ENCODE assay signal across 10 cellular contexts in the genomic region with DNA sequence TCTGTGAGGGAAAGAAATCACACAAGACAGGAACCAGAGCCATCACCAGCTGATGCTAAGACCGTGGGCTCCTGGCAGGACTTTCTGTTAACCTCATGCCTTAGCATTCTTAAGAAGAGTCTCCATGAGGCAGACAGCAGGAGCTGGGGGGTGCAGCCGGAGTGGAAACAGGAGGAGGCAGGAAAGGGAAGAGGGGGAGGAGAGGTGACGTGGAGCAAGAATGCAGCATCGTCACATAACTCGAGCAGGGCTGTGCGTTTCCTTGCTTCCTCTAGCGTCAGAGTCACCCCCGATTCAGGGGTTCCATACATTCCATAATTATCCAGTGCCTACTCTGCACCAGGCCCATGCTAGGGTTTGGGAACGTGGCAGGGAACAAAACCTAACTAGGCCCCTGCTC. TPM values are rescaled to one million over a fixed set of nuclear protein-coding genes. Genes with fewer than 3 reads are reported as not detected.
DNase-seq lines count a peak whose midpoint lies in the region; ATAC-seq and TF ChIP-seq lines count a peak whose summit lies in the region.
"Had no signal": no experiment of that assay in that cellular context is flagged by ENCODE, and none has a peak within 500 bp of the region (broad histone marks: within the 10 kb centered on the region; RNA-seq: fewer than 3 reads in every experiment).

No MANE protein-coding gene starts in this region.

- no peaks in the 10 kb centered on the region for H3K9me3 ChIP-seq in vagina

- H3K27me3 ChIP-seq in vagina = no peaks in the 10 kb centered on the region

- H3K4me1 ChIP-seq in vagina = peaks cover 22% of the 10 kb centered on the region

- H3K9me3 Mint-ChIP-seq in activated CD8-positive, alpha-beta T cell treated with anti-CD3 and anti-CD28 coated beads, Interleukin-2, amount 10 ng/mL, durations not matched to agents 7 days and 5 days (ENCODE audit: insufficient read depth) = no peaks in the 10 kb centered on the region
- H3K9me3 Mint-ChIP-seq in activated CD8-positive, alpha-beta T cell treated with anti-CD3 and anti-CD28 coated beads for 36 hours = no peaks in the 10 kb centered on the region
- peaks cover 5% of the 10 kb centered on the region for H3K9me3 Mint-ChIP-seq in osteocyte (ENCODE audit: unreplicated experiment)

- peak overlapping the region; percentile 26 for H3K27ac Mint-ChIP-seq in activated CD8-positive, alpha-beta T cell treated with anti-CD3 and anti-CD28 coated beads, Interleukin-2, amount 10 ng/mL, durations not matched to agents 7 days and 5 days
- H3K27ac Mint-ChIP-seq in activated CD8-positive, alpha-beta T cell treated with anti-CD3 and anti-CD28 coated beads for 36 hours = no peak overlapping the region
- peak overlapping the region; percentile 90 for H3K27ac Mint-ChIP-seq in osteocyte (ENCODE audit: unreplicated experiment)

- TF ChIP-seq CTCF in activated CD8-positive, alpha-beta T cell treated with anti-CD3 and anti-CD28 coated beads for 36 hours (IDR thresholded peaks at IDR 0.05) = no peak
- TF ChIP-seq CTCF in osteocyte (IDR thresholded peaks at IDR 0.05) (no peak), vagina (IDR thresholded peaks at IDR 0.05) (no peak)

- H3K36me3 Mint-ChIP-seq in activated CD8-positive, alpha-beta T cell treated with anti-CD3 and anti-CD28 coated beads, Interleukin-2, amount 10 ng/mL, durations not matched to agents 7 days and 5 days (ENCODE audit: low read depth) = peaks cover 8% of the 10 kb centered on the region
- peaks cover 18% of the 10 kb centered on the region for H3K36me3 Mint-ChIP-seq in activated CD8-positive, alpha-beta T cell treated with anti-CD3 and anti-CD28 coated beads for 36 hours (ENCODE audit: low read depth)
- peaks cover 40% of the 10 kb centered on the region for H3K36me3 Mint-ChIP-seq in osteocyte (ENCODE audit: unreplicated experiment)

- H3K4me3 ChIP-seq in vagina = peak overlapping the region; percentile 1 to 3

- no peak for ATAC-seq in activated CD8-positive, alpha-beta T cell treated with anti-CD3 and anti-CD28 coated beads, Interleukin-2, amount 10 ng/mL, durations not matched to agents 7 days and 5 days
- ATAC-seq in activated CD8-positive, alpha-beta T cell treated with anti-CD3 and anti-CD28 coated beads for 36 hours = no peak
- peak; percentile 9 to 42 for ATAC-seq in left cardiac atrium

- POLR2A ChIA-PET in activated CD8-positive, alpha-beta T cell treated with anti-CD3 and anti-CD28 coated beads, Interleukin-2, amount 10 ng/mL, durations not matched to agents 7 days and 5 days (lab: Charles Lee) = no interaction called here
- POLR2A ChIA-PET in activated CD8-positive, alpha-beta T cell treated with anti-CD3 and anti-CD28 coated beads for 36 hours (lab: Charles Lee) = no interaction called here

- no peak for TF ChIP-seq POLR2A in vagina (IDR thresholded peaks at IDR 0.05)

- intact Hi-C loops in activated CD8-positive, alpha-beta T cell treated with anti-CD3 and anti-CD28 coated beads for 36 hours (cut with micrococcal nuclease) = no loop called here
- intact Hi-C loops in left cardiac atrium (cut with DNase I) (no loop called here), vagina (cut with DNase I) (no loop called here)

- peak overlapping the region; percentile 73 for H3K27ac ChIP-seq in vagina
- H3K27ac ChIP-seq: 22Rv1 had no signal

- DNase-seq in activated CD8-positive, alpha-beta T cell treated with anti-CD3 and anti-CD28 coated beads, Interleukin-2, amount 10 ng/mL, durations not matched to agents 7 days and 5 days = no peak
- no peak for DNase-seq in activated CD8-positive, alpha-beta T cell treated with anti-CD3 and anti-CD28 coated beads for 36 hours
- DNase-seq in left cardiac atrium = peak; percentile 82
- no peak for DNase-seq in osteocyte (ENCODE audit: extremely low spot score, unreplicated experiment)
- DNase-seq in vagina (ENCODE audit: extremely low spot score in 2 of 2) = no peak
- DNase-seq in AG08396 (ENCODE audit: low spot score) = no peak
- no peak for DNase-seq in activated T-cell treated with anti-CD3 and anti-CD28 coated beads, Interleukin-2, amount 50 U/mL, for 1 hour
- DNase-seq in activated gamma-delta T cell (lab: John Stamatoyannopoulos, UW) = no peak
- DNase-seq: activated CD8-positive, alpha-beta memory T cell treated with anti-CD3 and anti-CD28 coated beads, Interleukin-2, amount 50 U/mL, for 4 hours had no signal

- CTCF ChIA-PET in activated CD8-positive, alpha-beta T cell treated with anti-CD3 and anti-CD28 coated beads, Interleukin-2, amount 10 ng/mL, durations not matched to agents 7 days and 5 days (lab: Charles Lee) = interaction anchor here (2.2 kb wide), 1 partner anchor 173 kb away, joined by 6 read pairs; no protein-coding TSS in a partner anchor
- CTCF ChIA-PET in activated CD8-positive, alpha-beta T cell treated with anti-CD3 and anti-CD28 coated beads for 36 hours (lab: Charles Lee) = interaction anchor here (1.3 kb wide), 1 partner anchor 130 kb away, joined by 3 read pairs; no protein-coding TSS in a partner anchor

- H3K4me3 Mint-ChIP-seq in activated CD8-positive, alpha-beta T cell treated with anti-CD3 and anti-CD28 coated beads, Interleukin-2, amount 10 ng/mL, durations not matched to agents 7 days and 5 days = no peak overlapping the region
- H3K4me3 Mint-ChIP-seq in activated CD8-positive, alpha-beta T cell treated with anti-CD3 and anti-CD28 coated beads for 36 hours = no peak overlapping the region
- no peak overlapping the region for H3K4me3 Mint-ChIP-seq in osteocyte (ENCODE audit: unreplicated experiment)

- H3K4me1 Mint-ChIP-seq in activated CD8-positive, alpha-beta T cell treated with anti-CD3 and anti-CD28 coated beads, Interleukin-2, amount 10 ng/mL, durations not matched to agents 7 days and 5 days (ENCODE audit: low read depth) = no peaks in the 10 kb centered on the region
- peaks cover 3% of the 10 kb centered on the region for H3K4me1 Mint-ChIP-seq in activated CD8-positive, alpha-beta T cell treated with anti-CD3 and anti-CD28 coated beads for 36 hours (ENCODE audit: low read depth)
- H3K4me1 Mint-ChIP-seq in osteocyte (ENCODE audit: unreplicated experiment) = peaks cover 39% of the 10 kb centered on the region

- peaks cover 0 to 10% of the 10 kb centered on the region in 2 donors for H3K36me3 ChIP-seq in vagina

- H3K27me3 Mint-ChIP-seq in activated CD8-positive, alpha-beta T cell treated with anti-CD3 and anti-CD28 coated beads, Interleukin-2, amount 10 ng/mL, durations not matched to agents 7 days and 5 days (ENCODE audit: low read depth) = no peaks in the 10 kb centered on the region
- no peaks in the 10 kb centered on the region for H3K27me3 Mint-ChIP-seq in activated CD8-positive, alpha-beta T cell treated with anti-CD3 and anti-CD28 coated beads for 36 hours
- H3K27me3 Mint-ChIP-seq in osteocyte (ENCODE audit: unreplicated experiment) = no peaks in the 10 kb centered on the region

RNA-seq across cellular contexts. Expression of gene ERGIC1, which starts 53.7 kb away (rescaled TPM):
- total RNA-seq in activated CD8-positive, alpha-beta T cell treated with anti-CD3 and anti-CD28 coated beads, Interleukin-2, amount 10 ng/mL, durations not matched to agents 7 days and 5 days = 10 to 100 TPM; 50.4 to 52.7 TPM
- total RNA-seq in activated CD8-positive, alpha-beta T cell treated with anti-CD3 and anti-CD28 coated beads for 36 hours = 10 to 100 TPM; 56.1 to 57.0 TPM
- total RNA-seq in left cardiac atrium = 10 to 100 TPM; 77.3 to 90.8 TPM
- total RNA-seq in osteocyte = 174 and 175 TPM in 2 replicates
- 97.2 TPM for total RNA-seq in vagina

Comparison
In these comparisons a context has a peak if more than half of its experiments do, and no peak if none do; other contexts are left out.
1. ATAC-seq: peak in left cardiac atrium (2 of 2); none in activated CD8-positive, alpha-beta T cell treated with anti-CD3 and anti-CD28 coated beads, Interleukin-2, amount 10 ng/mL, durations not matched to agents 7 days and 5 days (single experiment) and activated CD8-positive, alpha-beta T cell treated with anti-CD3 and anti-CD28 coated beads for 36 hours (single experiment).